1 cellular context compared by ENCODE assay signal in the genomic region with DNA sequence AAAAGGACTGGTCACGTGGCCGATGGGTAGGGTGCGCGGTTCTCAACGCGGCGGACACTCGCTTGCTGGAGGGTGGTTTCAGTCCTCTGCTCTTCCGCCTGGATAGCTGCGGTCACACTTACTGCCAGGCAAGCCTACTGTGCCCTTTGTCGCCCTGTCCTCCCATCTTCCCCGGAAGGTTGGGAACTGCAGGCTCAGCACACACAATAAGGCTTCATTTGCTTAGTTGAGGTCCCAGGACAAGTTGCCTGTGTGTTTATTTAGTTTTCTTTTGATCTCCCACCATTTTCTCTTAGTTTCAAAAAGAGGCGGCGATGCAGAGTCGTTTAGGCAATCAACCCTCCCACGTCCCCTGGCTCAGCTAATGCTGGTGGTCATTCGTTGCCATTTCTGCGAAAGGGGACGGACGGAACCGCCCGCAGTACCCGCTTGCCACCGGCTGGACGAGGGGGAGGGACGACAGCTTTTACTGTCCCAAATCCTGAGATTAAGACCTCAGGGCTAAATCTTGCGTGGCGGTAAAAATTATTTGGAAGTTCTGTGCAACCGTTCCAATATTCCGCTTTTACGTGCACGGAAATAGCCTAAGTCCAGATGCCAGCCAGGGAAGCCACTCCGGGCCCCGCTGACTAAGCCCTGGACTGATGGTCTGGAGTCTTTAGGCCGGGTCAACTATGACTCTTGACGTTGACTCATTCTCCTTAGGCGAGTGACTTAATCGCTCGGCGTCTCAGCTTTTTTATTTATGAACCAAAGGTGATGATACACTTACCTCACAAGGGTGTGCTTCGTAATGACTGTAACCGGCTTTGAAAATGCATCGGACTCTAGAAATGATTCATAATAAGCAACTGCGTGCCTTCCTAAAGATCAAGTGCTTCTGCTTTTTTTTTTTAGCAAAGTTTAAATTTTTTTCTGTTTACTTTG.
A peak's percentile ranks its signal among the peaks of the same experiment; 100 is the strongest.
TF ChIP-seq lines count a peak whose summit lies in the region.

No MANE protein-coding gene starts in this region.

TF ChIP-seq in HEK293, 187 proteins besides CTCF, POLR2A, EP300 and RAD21 (continued from another document and continues in another):
- TF ChIP-seq, protein P1, sequence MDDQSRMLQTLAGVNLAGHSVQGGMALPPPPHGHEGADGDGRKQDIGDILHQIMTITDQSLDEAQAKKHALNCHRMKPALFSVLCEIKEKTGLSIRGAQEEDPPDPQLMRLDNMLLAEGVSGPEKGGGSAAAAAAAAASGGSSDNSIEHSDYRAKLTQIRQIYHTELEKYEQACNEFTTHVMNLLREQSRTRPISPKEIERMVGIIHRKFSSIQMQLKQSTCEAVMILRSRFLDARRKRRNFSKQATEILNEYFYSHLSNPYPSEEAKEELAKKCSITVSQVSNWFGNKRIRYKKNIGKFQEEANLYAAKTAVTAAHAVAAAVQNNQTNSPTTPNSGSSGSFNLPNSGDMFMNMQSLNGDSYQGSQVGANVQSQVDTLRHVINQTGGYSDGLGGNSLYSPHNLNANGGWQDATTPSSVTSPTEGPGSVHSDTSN (CRISPR knock-in tag; IDR thresholded peaks at IDR 0.05), result no peak
- no peak for TF ChIP-seq WT1 (tag by site-specific recombination; IDR thresholded peaks at IDR 0.05)
- no peak for TF ChIP-seq ZNF112 (tag by site-specific recombination; IDR thresholded peaks at IDR 0.05)
- TF ChIP-seq TCF7L2 (IDR thresholded peaks at IDR 0.05; ENCODE audit: borderline replicate concordance, low read depth, low read length), result peak; percentile 38; the same call in 1 of the 2 replicates
- no peak for TF ChIP-seq ZNF155 (tag by site-specific recombination; IDR thresholded peaks at IDR 0.05)
- no peak for TF ChIP-seq SETDB1 (IDR thresholded peaks at IDR 0.05; ENCODE audit: insufficient read length, low read length)
- TF ChIP-seq, protein P2, sequence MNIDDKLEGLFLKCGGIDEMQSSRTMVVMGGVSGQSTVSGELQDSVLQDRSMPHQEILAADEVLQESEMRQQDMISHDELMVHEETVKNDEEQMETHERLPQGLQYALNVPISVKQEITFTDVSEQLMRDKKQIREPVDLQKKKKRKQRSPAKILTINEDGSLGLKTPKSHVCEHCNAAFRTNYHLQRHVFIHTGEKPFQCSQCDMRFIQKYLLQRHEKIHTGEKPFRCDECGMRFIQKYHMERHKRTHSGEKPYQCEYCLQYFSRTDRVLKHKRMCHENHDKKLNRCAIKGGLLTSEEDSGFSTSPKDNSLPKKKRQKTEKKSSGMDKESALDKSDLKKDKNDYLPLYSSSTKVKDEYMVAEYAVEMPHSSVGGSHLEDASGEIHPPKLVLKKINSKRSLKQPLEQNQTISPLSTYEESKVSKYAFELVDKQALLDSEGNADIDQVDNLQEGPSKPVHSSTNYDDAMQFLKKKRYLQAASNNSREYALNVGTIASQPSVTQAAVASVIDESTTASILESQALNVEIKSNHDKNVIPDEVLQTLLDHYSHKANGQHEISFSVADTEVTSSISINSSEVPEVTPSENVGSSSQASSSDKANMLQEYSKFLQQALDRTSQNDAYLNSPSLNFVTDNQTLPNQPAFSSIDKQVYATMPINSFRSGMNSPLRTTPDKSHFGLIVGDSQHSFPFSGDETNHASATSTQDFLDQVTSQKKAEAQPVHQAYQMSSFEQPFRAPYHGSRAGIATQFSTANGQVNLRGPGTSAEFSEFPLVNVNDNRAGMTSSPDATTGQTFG (tag by site-specific recombination; IDR thresholded peaks at IDR 0.05; ENCODE audit: borderline replicate concordance), result no peak
- 0 out of 2 replicates have a peak, but pooled peaks have one; percentile 26 for TF ChIP-seq ZSCAN16 (tag by site-specific recombination; IDR thresholded peaks at IDR 0.05)
- no peak for TF ChIP-seq ZNF121 (tag by site-specific recombination; IDR thresholded peaks at IDR 0.05)
- no peak for TF ChIP-seq ZNF701 (tag by site-specific recombination; IDR thresholded peaks at IDR 0.05)
- 0 out of 2 replicates have a peak, but pooled peaks have one; percentile 33 for TF ChIP-seq KLF8 (tag by site-specific recombination; IDR thresholded peaks at IDR 0.05)
- no peak for TF ChIP-seq ZNF292 (tag by site-specific recombination; IDR thresholded peaks at IDR 0.05; ENCODE audit: borderline replicate concordance, low read depth)
- TF ChIP-seq ZNF354C (tag by site-specific recombination; IDR thresholded peaks at IDR 0.05; ENCODE audit: borderline replicate concordance, low read depth), result no peak
- TF ChIP-seq ZNF138 (tag by site-specific recombination; IDR thresholded peaks at IDR 0.05; ENCODE audit: borderline replicate concordance), result no peak
- TF ChIP-seq ZNF223 (tag by site-specific recombination; IDR thresholded peaks at IDR 0.05), result no peak
- TF ChIP-seq ZNF830 (tag by site-specific recombination; IDR thresholded peaks at IDR 0.05; ENCODE audit: low read depth), result no peak
- TF ChIP-seq, protein P3, sequence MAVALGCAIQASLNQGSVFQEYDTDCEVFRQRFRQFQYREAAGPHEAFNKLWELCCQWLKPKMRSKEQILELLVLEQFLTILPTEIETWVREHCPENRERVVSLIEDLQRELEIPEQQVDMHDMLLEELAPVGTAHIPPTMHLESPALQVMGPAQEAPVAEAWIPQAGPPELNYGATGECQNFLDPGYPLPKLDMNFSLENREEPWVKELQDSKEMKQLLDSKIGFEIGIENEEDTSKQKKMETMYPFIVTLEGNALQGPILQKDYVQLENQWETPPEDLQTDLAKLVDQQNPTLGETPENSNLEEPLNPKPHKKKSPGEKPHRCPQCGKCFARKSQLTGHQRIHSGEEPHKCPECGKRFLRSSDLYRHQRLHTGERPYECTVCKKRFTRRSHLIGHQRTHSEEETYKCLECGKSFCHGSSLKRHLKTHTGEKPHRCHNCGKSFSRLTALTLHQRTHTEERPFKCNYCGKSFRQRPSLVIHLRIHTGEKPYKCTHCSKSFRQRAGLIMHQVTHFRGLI (tag by site-specific recombination; IDR thresholded peaks at IDR 0.05), result no peak
- TF ChIP-seq ZNF549 (tag by site-specific recombination; IDR thresholded peaks at IDR 0.05), result no peak
- no peak for TF ChIP-seq ZBTB1 (tag by site-specific recombination; IDR thresholded peaks at IDR 0.05)
- TF ChIP-seq, protein P4, sequence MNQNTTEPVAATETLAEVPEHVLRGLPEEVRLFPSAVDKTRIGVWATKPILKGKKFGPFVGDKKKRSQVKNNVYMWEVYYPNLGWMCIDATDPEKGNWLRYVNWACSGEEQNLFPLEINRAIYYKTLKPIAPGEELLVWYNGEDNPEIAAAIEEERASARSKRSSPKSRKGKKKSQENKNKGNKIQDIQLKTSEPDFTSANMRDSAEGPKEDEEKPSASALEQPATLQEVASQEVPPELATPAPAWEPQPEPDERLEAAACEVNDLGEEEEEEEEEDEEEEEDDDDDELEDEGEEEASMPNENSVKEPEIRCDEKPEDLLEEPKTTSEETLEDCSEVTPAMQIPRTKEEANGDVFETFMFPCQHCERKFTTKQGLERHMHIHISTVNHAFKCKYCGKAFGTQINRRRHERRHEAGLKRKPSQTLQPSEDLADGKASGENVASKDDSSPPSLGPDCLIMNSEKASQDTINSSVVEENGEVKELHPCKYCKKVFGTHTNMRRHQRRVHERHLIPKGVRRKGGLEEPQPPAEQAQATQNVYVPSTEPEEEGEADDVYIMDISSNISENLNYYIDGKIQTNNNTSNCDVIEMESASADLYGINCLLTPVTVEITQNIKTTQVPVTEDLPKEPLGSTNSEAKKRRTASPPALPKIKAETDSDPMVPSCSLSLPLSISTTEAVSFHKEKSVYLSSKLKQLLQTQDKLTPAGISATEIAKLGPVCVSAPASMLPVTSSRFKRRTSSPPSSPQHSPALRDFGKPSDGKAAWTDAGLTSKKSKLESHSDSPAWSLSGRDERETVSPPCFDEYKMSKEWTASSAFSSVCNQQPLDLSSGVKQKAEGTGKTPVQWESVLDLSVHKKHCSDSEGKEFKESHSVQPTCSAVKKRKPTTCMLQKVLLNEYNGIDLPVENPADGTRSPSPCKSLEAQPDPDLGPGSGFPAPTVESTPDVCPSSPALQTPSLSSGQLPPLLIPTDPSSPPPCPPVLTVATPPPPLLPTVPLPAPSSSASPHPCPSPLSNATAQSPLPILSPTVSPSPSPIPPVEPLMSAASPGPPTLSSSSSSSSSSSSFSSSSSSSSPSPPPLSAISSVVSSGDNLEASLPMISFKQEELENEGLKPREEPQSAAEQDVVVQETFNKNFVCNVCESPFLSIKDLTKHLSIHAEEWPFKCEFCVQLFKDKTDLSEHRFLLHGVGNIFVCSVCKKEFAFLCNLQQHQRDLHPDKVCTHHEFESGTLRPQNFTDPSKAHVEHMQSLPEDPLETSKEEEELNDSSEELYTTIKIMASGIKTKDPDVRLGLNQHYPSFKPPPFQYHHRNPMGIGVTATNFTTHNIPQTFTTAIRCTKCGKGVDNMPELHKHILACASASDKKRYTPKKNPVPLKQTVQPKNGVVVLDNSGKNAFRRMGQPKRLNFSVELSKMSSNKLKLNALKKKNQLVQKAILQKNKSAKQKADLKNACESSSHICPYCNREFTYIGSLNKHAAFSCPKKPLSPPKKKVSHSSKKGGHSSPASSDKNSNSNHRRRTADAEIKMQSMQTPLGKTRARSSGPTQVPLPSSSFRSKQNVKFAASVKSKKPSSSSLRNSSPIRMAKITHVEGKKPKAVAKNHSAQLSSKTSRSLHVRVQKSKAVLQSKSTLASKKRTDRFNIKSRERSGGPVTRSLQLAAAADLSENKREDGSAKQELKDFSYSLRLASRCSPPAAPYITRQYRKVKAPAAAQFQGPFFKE (tag by site-specific recombination; IDR thresholded peaks at IDR 0.05; ENCODE audit: borderline replicate concordance), result no peak
- TF ChIP-seq ZNF610 (tag by site-specific recombination; IDR thresholded peaks at IDR 0.05; ENCODE audit: borderline replicate concordance), result no peak
- TF ChIP-seq, protein P5, sequence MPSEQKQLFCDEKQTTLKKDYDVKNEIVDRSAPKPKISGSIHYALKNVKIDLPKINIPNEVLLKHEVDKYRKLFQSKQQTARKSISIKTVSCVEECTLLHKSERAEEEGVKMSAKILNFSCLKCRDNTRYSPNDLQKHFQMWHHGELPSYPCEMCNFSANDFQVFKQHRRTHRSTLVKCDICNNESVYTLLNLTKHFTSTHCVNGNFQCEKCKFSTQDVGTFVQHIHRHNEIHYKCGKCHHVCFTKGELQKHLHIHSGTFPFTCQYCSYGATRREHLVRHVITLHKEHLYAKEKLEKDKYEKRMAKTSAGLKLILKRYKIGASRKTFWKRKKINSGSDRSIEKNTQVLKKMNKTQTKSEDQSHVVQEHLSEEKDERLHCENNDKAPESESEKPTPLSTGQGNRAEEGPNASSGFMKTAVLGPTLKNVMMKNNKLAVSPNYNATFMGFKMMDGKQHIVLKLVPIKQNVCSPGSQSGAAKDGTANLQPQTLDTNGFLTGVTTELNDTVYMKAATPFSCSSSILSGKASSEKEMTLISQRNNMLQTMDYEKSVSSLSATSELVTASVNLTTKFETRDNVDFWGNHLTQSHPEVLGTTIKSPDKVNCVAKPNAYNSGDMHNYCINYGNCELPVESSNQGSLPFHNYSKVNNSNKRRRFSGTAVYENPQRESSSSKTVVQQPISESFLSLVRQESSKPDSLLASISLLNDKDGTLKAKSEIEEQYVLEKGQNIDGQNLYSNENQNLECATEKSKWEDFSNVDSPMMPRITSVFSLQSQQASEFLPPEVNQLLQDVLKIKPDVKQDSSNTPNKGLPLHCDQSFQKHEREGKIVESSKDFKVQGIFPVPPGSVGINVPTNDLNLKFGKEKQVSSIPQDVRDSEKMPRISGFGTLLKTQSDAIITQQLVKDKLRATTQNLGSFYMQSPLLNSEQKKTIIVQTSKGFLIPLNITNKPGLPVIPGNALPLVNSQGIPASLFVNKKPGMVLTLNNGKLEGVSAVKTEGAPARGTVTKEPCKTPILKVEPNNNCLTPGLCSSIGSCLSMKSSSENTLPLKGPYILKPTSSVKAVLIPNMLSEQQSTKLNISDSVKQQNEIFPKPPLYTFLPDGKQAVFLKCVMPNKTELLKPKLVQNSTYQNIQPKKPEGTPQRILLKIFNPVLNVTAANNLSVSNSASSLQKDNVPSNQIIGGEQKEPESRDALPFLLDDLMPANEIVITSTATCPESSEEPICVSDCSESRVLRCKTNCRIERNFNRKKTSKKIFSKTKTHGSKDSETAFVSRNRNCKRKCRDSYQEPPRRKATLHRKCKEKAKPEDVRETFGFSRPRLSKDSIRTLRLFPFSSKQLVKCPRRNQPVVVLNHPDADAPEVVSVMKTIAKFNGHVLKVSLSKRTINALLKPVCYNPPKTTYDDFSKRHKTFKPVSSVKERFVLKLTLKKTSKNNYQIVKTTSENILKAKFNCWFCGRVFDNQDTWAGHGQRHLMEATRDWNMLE (tag by site-specific recombination; conservative IDR thresholded peaks at IDR 0.05; ENCODE audit: low read depth), result no peak
- TF ChIP-seq ZNF677 (tag by site-specific recombination; IDR thresholded peaks at IDR 0.05), result no peak
- TF ChIP-seq ZBTB21 (tag by site-specific recombination; IDR thresholded peaks at IDR 0.05), result peak; percentile 71
- TF ChIP-seq, protein P6, sequence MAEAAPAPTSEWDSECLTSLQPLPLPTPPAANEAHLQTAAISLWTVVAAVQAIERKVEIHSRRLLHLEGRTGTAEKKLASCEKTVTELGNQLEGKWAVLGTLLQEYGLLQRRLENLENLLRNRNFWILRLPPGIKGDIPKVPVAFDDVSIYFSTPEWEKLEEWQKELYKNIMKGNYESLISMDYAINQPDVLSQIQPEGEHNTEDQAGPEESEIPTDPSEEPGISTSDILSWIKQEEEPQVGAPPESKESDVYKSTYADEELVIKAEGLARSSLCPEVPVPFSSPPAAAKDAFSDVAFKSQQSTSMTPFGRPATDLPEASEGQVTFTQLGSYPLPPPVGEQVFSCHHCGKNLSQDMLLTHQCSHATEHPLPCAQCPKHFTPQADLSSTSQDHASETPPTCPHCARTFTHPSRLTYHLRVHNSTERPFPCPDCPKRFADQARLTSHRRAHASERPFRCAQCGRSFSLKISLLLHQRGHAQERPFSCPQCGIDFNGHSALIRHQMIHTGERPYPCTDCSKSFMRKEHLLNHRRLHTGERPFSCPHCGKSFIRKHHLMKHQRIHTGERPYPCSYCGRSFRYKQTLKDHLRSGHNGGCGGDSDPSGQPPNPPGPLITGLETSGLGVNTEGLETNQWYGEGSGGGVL (tag by site-specific recombination; IDR thresholded peaks at IDR 0.05), result no peak
- TF ChIP-seq ZNF394 (tag by site-specific recombination; IDR thresholded peaks at IDR 0.05; ENCODE audit: borderline replicate concordance), result no peak
- no peak for TF ChIP-seq ZNF510 (tag by site-specific recombination; IDR thresholded peaks at IDR 0.05; ENCODE audit: insufficient replicate concordance)
- no peak for TF ChIP-seq ZNF211 (tag by site-specific recombination; IDR thresholded peaks at IDR 0.05; ENCODE audit: low read depth)
- TF ChIP-seq ZXDB (tag by site-specific recombination; IDR thresholded peaks at IDR 0.05), result no peak
- TF ChIP-seq, protein P7, sequence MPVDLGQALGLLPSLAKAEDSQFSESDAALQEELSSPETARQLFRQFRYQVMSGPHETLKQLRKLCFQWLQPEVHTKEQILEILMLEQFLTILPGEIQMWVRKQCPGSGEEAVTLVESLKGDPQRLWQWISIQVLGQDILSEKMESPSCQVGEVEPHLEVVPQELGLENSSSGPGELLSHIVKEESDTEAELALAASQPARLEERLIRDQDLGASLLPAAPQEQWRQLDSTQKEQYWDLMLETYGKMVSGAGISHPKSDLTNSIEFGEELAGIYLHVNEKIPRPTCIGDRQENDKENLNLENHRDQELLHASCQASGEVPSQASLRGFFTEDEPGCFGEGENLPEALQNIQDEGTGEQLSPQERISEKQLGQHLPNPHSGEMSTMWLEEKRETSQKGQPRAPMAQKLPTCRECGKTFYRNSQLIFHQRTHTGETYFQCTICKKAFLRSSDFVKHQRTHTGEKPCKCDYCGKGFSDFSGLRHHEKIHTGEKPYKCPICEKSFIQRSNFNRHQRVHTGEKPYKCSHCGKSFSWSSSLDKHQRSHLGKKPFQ (tag by site-specific recombination; IDR thresholded peaks at IDR 0.05), result no peak
- TF ChIP-seq ZNF426 (tag by site-specific recombination; IDR thresholded peaks at IDR 0.05), result no peak
